In the genomic region with DNA sequence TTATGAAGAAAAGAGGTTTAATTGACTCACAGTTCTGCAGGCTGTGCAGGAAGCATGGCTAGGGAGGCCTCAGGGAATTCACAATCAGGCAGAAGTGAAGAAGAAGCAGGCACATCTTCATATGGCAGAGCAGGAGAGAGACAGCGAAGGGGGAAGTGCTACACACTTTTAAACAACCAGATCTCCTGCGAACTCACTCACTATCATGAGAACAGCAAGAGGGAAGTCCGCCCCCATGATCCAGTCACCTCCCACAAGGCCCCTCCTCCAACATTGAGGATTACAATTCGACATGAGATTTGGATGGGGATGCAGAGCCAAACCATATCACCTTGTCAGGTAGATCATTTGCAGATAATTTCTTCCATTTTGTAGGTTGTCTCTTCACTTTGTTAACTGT, we compare ENCODE assay signal across 22 cellular contexts.
"Had no signal": no experiment of that assay in that cellular context is flagged by ENCODE, and none has a peak within 500 bp of the region (broad histone marks: within the 10 kb centered on the region; RNA-seq: fewer than 3 reads in every experiment).

No MANE protein-coding gene starts in this region.

- H3K27me3 Mint-ChIP-seq: dendritic cell treated with granulocyte-macrophage colony-stimulating factor and Interleukin-4, amounts not matched to agents 40 ng/mL and 50 ng/mL, for 4 days; memory B cell; naive B cell; stimulated activated naive B cell treated with anti-CD40 and anti-IgM and Interleukin-4, amounts not matched to agents 10 μg/mL and 1 μg/mL and 100 μg/mL, for 72 hours; stimulated activated naive CD8-positive, alpha-beta T cell treated with anti-CD3 and anti-CD28 coated beads, Interleukin-15, amount 100 ng/mL, for 72 hours had no signal

- H3K27ac Mint-ChIP-seq: dendritic cell treated with granulocyte-macrophage colony-stimulating factor and Interleukin-4, amounts not matched to agents 40 ng/mL and 50 ng/mL, for 4 days; immature natural killer cell; memory B cell; naive B cell; nephron; stimulated activated naive B cell treated with anti-CD40 and anti-IgM and Interleukin-4, amounts not matched to agents 10 μg/mL and 1 μg/mL and 100 μg/mL, for 72 hours; stimulated activated naive CD8-positive, alpha-beta T cell treated with anti-CD3 and anti-CD28 coated beads, Interleukin-15, amount 100 ng/mL, for 72 hours had no signal

- H3K4me1 Mint-ChIP-seq: immature natural killer cell; memory B cell; naive B cell; stimulated activated naive B cell treated with anti-CD40 and anti-IgM and Interleukin-4, amounts not matched to agents 10 μg/mL and 1 μg/mL and 100 μg/mL, for 72 hours; stimulated activated naive CD8-positive, alpha-beta T cell treated with anti-CD3 and anti-CD28 coated beads, Interleukin-15, amount 100 ng/mL, for 72 hours had no signal

- H3K9me3 ChIP-seq: esophagus squamous epithelium, left ventricle myocardium inferior, lower lobe of right lung, psoas muscle, right lobe of liver, testis, tibial nerve, upper lobe of right lung, vagina had no signal

- H3K36me3 ChIP-seq: esophagus squamous epithelium, left ventricle myocardium inferior, lower lobe of right lung, right lobe of liver, tibial nerve, upper lobe of right lung, vagina had no signal

- H3K27me3 ChIP-seq: esophagus squamous epithelium, right lobe of liver, testis, tibial nerve, upper lobe of right lung, vagina had no signal

- ATAC-seq: left cardiac atrium; lower lobe of right lung; psoas muscle; right lobe of liver; stimulated activated naive B cell treated with anti-CD40 and anti-IgM and Interleukin-4, amounts not matched to agents 10 μg/mL and 1 μg/mL and 100 μg/mL, for 72 hours; stimulated activated naive CD8-positive, alpha-beta T cell treated with anti-CD3 and anti-CD28 coated beads, Interleukin-15, amount 100 ng/mL, for 72 hours; upper lobe of right lung had no signal

- H3K4me1 ChIP-seq: left ventricle myocardium inferior, lower lobe of right lung, psoas muscle, right lobe of liver, testis, upper lobe of right lung, vagina had no signal

- H3K4me3 Mint-ChIP-seq: dendritic cell treated with granulocyte-macrophage colony-stimulating factor and Interleukin-4, amounts not matched to agents 40 ng/mL and 50 ng/mL, for 4 days; immature natural killer cell; memory B cell; naive B cell; nephron; stimulated activated naive B cell treated with anti-CD40 and anti-IgM and Interleukin-4, amounts not matched to agents 10 μg/mL and 1 μg/mL and 100 μg/mL, for 72 hours; stimulated activated naive CD8-positive, alpha-beta T cell treated with anti-CD3 and anti-CD28 coated beads, Interleukin-15, amount 100 ng/mL, for 72 hours had no signal

- H3K4me3 ChIP-seq: esophagus squamous epithelium, left ventricle myocardium inferior, lower lobe of right lung, psoas muscle, right lobe of liver, testis, tibial nerve, upper lobe of right lung, vagina had no signal

- H3K9me3 Mint-ChIP-seq: dendritic cell treated with granulocyte-macrophage colony-stimulating factor and Interleukin-4, amounts not matched to agents 40 ng/mL and 50 ng/mL, for 4 days; nephron had no signal

- FAIRE-seq: kidney had no signal

- DNase-seq: esophagus squamous epithelium; foreskin fibroblast; immature natural killer cell; kidney; left cardiac atrium; left ventricle myocardium inferior; lower lobe of right lung; midbrain; naive B cell; psoas muscle; retina; right lobe of liver; stimulated activated CD4-positive, alpha-beta T cell treated with anti-CD3 and anti-CD28 coated beads, Interleukin-4, amount 100 ng/mL, for 4 hours; stimulated activated naive B cell treated with anti-CD40 and anti-IgM and Interleukin-4, amounts not matched to agents 10 μg/mL and 1 μg/mL and 100 μg/mL, for 72 hours; stimulated activated naive CD8-positive, alpha-beta T cell treated with anti-CD3 and anti-CD28 coated beads, Interleukin-15, amount 100 ng/mL, for 72 hours; testis; upper lobe of right lung had no signal

- H3K27ac ChIP-seq: esophagus squamous epithelium, left ventricle myocardium inferior, lower lobe of right lung, psoas muscle, right lobe of liver, testis, tibial nerve, upper lobe of right lung, vagina had no signal

- H3K36me3 Mint-ChIP-seq: immature natural killer cell; memory B cell; naive B cell; stimulated activated naive B cell treated with anti-CD40 and anti-IgM and Interleukin-4, amounts not matched to agents 10 μg/mL and 1 μg/mL and 100 μg/mL, for 72 hours had no signal
